ENCODE assay signal across 20 cellular contexts in the genomic region with DNA sequence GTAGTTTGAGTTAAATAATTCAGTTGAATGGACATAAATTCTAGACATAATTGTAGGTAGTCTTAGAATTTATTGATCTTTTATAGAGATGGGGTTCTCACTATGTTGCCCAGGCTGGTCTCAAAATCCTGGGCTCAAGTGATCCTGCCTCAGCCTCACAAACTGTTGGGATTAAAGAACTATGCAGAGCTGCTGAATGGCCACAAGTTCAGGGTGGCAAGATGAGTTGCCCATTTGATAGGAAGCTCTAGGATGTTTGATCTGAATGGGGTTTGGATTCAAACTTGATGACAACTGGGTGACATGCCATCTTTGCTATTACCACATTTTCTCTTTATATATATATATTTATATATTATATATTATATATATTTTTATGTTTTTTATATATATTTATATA. TPM values are rescaled to one million over a fixed set of nuclear protein-coding genes. Genes with fewer than 3 reads are reported as not detected.
DNase-seq lines count a peak whose midpoint lies in the region; ATAC-seq and TF ChIP-seq lines count a peak whose summit lies in the region.
"Had no signal": no experiment of that assay in that cellular context is flagged by ENCODE, and none has a peak within 500 bp of the region (broad histone marks: within the 10 kb centered on the region; RNA-seq: fewer than 3 reads in every experiment).

No MANE protein-coding gene starts in this region.

- no peak overlapping the region for H3K4me3 ChIP-seq in psoas muscle
- H3K4me3 ChIP-seq: esophagus muscularis mucosa, gastroesophageal sphincter, lung, ovary had no signal

- peak overlapping the region; percentile 4 for H3K4me3 Mint-ChIP-seq in natural killer cell treated with Interleukin-12 subunit alpha and Interleukin-12 subunit beta and Interleukin-15 and Interleukin-18, amount 100 ng/mL, for 72 hours
- H3K4me3 Mint-ChIP-seq in natural killer cell = no peak overlapping the region
- H3K4me3 Mint-ChIP-seq in activated naive CD8-positive, alpha-beta T cell = peak overlapping the region; percentile 95
- peak overlapping the region; percentile 42 to 94 for H3K4me3 Mint-ChIP-seq in stimulated activated naive CD8-positive, alpha-beta T cell treated with anti-CD3 and anti-CD28 coated beads, Interleukin-15, amount 100 ng/mL, for 72 hours

- TF ChIP-seq CTCF in natural killer cell (IDR thresholded peaks at IDR 0.05) (no peak), psoas muscle (IDR thresholded peaks at IDR 0.05) (no peak)

- peaks cover 6% of the 10 kb centered on the region for H3K4me1 ChIP-seq in psoas muscle

- no peak overlapping the region for H3K27ac ChIP-seq in psoas muscle
- H3K27ac ChIP-seq: esophagus muscularis mucosa, gastroesophageal sphincter, ovary had no signal

- H3K9me3 ChIP-seq in psoas muscle = no peaks in the 10 kb centered on the region
- H3K9me3 ChIP-seq: esophagus muscularis mucosa, gastroesophageal sphincter, ovary had no signal

- no peaks in the 10 kb centered on the region for H3K9me3 Mint-ChIP-seq in natural killer cell treated with Interleukin-12 subunit alpha and Interleukin-12 subunit beta and Interleukin-15 and Interleukin-18, amount 100 ng/mL, for 72 hours
- H3K9me3 Mint-ChIP-seq in natural killer cell = no peaks in the 10 kb centered on the region
- H3K9me3 Mint-ChIP-seq in activated naive CD8-positive, alpha-beta T cell (ENCODE audit: low read depth) = no peaks in the 10 kb centered on the region
- H3K9me3 Mint-ChIP-seq in stimulated activated naive CD8-positive, alpha-beta T cell treated with anti-CD3 and anti-CD28 coated beads, Interleukin-15, amount 100 ng/mL, for 72 hours = no peaks in the 10 kb centered on the region

- no peaks in the 10 kb centered on the region for H3K27me3 Mint-ChIP-seq in natural killer cell treated with Interleukin-12 subunit alpha and Interleukin-12 subunit beta and Interleukin-15 and Interleukin-18, amount 100 ng/mL, for 72 hours
- H3K27me3 Mint-ChIP-seq in natural killer cell (ENCODE audit: low read depth in 2 of 2) = no peaks in the 10 kb centered on the region
- no peaks in the 10 kb centered on the region for H3K27me3 Mint-ChIP-seq in activated naive CD8-positive, alpha-beta T cell
- no peaks in the 10 kb centered on the region for H3K27me3 Mint-ChIP-seq in stimulated activated naive CD8-positive, alpha-beta T cell treated with anti-CD3 and anti-CD28 coated beads, Interleukin-15, amount 100 ng/mL, for 72 hours

- peaks cover 0 to 60% of the 10 kb centered on the region in 2 donors for H3K36me3 ChIP-seq in psoas muscle (ENCODE audit: insufficient read depth in 1 of 2, low read depth in 1 of 2)
- H3K36me3 ChIP-seq: ovary had no signal

- peaks cover 31% of the 10 kb centered on the region for H3K36me3 Mint-ChIP-seq in natural killer cell treated with Interleukin-12 subunit alpha and Interleukin-12 subunit beta and Interleukin-15 and Interleukin-18, amount 100 ng/mL, for 72 hours
- no peaks in the 10 kb centered on the region for H3K36me3 Mint-ChIP-seq in natural killer cell
- peaks cover 23% of the 10 kb centered on the region for H3K36me3 Mint-ChIP-seq in activated naive CD8-positive, alpha-beta T cell

- intact Hi-C loops in natural killer cell (cut with micrococcal nuclease) = no loop called here
- intact Hi-C loops in psoas muscle (cut with DNase I) = no loop called here

- H3K27me3 ChIP-seq in psoas muscle (ENCODE audit: insufficient read depth in 3 of 3, low read length in 2 of 3) = peaks cover 0 to 5% (median 0%) of the 10 kb centered on the region in 3 donors
- H3K27me3 ChIP-seq: esophagus muscularis mucosa, gastroesophageal sphincter, ovary had no signal

- H3K27ac Mint-ChIP-seq in natural killer cell treated with Interleukin-12 subunit alpha and Interleukin-12 subunit beta and Interleukin-15 and Interleukin-18, amount 100 ng/mL, for 72 hours = peak overlapping the region in 1 of 2 donors; percentile 96
- peak overlapping the region in 1 of 2 donors; percentile 89 for H3K27ac Mint-ChIP-seq in natural killer cell
- H3K27ac Mint-ChIP-seq in activated naive CD8-positive, alpha-beta T cell = peak overlapping the region; percentile 99
- H3K27ac Mint-ChIP-seq in stimulated activated naive CD8-positive, alpha-beta T cell treated with anti-CD3 and anti-CD28 coated beads, Interleukin-15, amount 100 ng/mL, for 72 hours = no peak overlapping the region

- H3K4me1 Mint-ChIP-seq in natural killer cell treated with Interleukin-12 subunit alpha and Interleukin-12 subunit beta and Interleukin-15 and Interleukin-18, amount 100 ng/mL, for 72 hours (ENCODE audit: low read depth in 2 of 2) = peaks cover 22 to 26% of the 10 kb centered on the region in 2 donors
- H3K4me1 Mint-ChIP-seq in natural killer cell = peaks cover 8 to 14% of the 10 kb centered on the region in 2 donors
- H3K4me1 Mint-ChIP-seq in activated naive CD8-positive, alpha-beta T cell (ENCODE audit: low read depth) = peaks cover 16% of the 10 kb centered on the region
- peaks cover 13% of the 10 kb centered on the region for H3K4me1 Mint-ChIP-seq in stimulated activated naive CD8-positive, alpha-beta T cell treated with anti-CD3 and anti-CD28 coated beads, Interleukin-15, amount 100 ng/mL, for 72 hours

- DNase-seq in DMS 273 (lab: John Stamatoyannopoulos, UW; ENCODE audit: unreplicated experiment) = peak; percentile 28
- DNase-seq in DMS 273 treated with DMSO at 0.1 percent for 48 hours (lab: John Stamatoyannopoulos, UW) = no peak
- DNase-seq in natural killer cell treated with Interleukin-12 subunit alpha and Interleukin-12 subunit beta and Interleukin-15 and Interleukin-18, amount 100 ng/mL, for 72 hours (ENCODE audit: low spot score) = no peak
- no peak for DNase-seq in natural killer cell
- DNase-seq in stimulated activated naive CD8-positive, alpha-beta T cell treated with anti-CD3 and anti-CD28 coated beads, Interleukin-15, amount 100 ng/mL, for 72 hours = no peak
- DNase-seq in NCI-H2227 (lab: John Stamatoyannopoulos, UW; ENCODE audit: unreplicated experiment) = no peak
- no peak for DNase-seq in psoas muscle
- DNase-seq: activated effector memory CD4-positive, alpha-beta T cell treated with anti-CD3 and anti-CD28 coated beads, Interleukin-2, amount 50 U/mL, for 16 hours; effector CD4-positive, alpha-beta T cell; kidney; NCI-H1694; ovary; Right ventricle myocardium superior; stimulated activated CD4-positive, alpha-beta T cell treated with anti-CD3 and anti-CD28 coated beads, Interleukin-1b, Interleukin-23, amount 100 ng/mL, for 48 hours; T-helper 1 cell had no signal

- no peak for ATAC-seq in natural killer cell treated with Interleukin-12 subunit alpha and Interleukin-12 subunit beta and Interleukin-15 and Interleukin-18, amount 100 ng/mL, for 72 hours
- no peak for ATAC-seq in natural killer cell
- ATAC-seq in stimulated activated naive CD8-positive, alpha-beta T cell treated with anti-CD3 and anti-CD28 coated beads, Interleukin-15, amount 100 ng/mL, for 72 hours = no peak
- no peak for ATAC-seq in psoas muscle
- ATAC-seq: gastroesophageal sphincter had no signal

RNA-seq across cellular contexts. Expression of gene RPL36A, which starts 3.6 kb away (rescaled TPM):
- 100 to 1,000 TPM in 1 of 2 donors, 10 to 100 TPM in 1; 62.9 to 148 TPM for total RNA-seq in natural killer cell treated with Interleukin-12 subunit alpha and Interleukin-12 subunit beta and Interleukin-15 and Interleukin-18, amount 100 ng/mL, for 72 hours
- total RNA-seq in natural killer cell (100 to 1,000 TPM in 1 of 3 donors, 10 to 100 TPM in 2; 88.0 to 108 (median 91.5) TPM), psoas muscle (100 to 1,000 TPM; 102 to 181 (median 132) TPM)
- polyA plus RNA-seq in psoas muscle = 1,000 to 10,000 TPM in 2 of 3 donors, 100 to 1,000 TPM in 1; 848 to 1,450 (median 1,427) TPM

RNA-seq across cellular contexts. Expression of gene BTK, which starts 8.4 kb away (rescaled TPM):
- total RNA-seq in natural killer cell treated with Interleukin-12 subunit alpha and Interleukin-12 subunit beta and Interleukin-15 and Interleukin-18, amount 100 ng/mL, for 72 hours = 1 to 10 TPM in 1 of 2 donors, under 1 TPM in 1; 0.38 to 7.2 TPM
- 10 to 100 TPM in 1 of 3 donors, 1 to 10 TPM in 2; 4.4 to 48.2 (median 9.0) TPM for total RNA-seq in natural killer cell
- total RNA-seq in psoas muscle = 1 to 10 TPM in 3 of 4 donors, under 1 TPM in 1; 0.81 to 2.0 (median 1.3) TPM
- polyA plus RNA-seq in psoas muscle = under 1 TPM; 0.27 to 0.47 (median 0.37) TPM
- polyA plus RNA-seq: BJ had no signal

RNA-seq across cellular contexts. Expression of gene GLA, which starts 13.4 kb away (rescaled TPM):
- total RNA-seq in natural killer cell treated with Interleukin-12 subunit alpha and Interleukin-12 subunit beta and Interleukin-15 and Interleukin-18, amount 100 ng/mL, for 72 hours = 10 to 100 TPM; 42.1 to 58.2 TPM
- 10 to 100 TPM; 34.9 to 71.9 (median 47.9) TPM for total RNA-seq in natural killer cell
- total RNA-seq in psoas muscle = 10 to 100 TPM in 3 of 4 donors, 1 to 10 TPM in 1; 5.4 to 15.7 (median 11.3) TPM
- polyA plus RNA-seq in psoas muscle = 10 to 100 TPM; 14.4 to 48.5 (median 24.7) TPM

RNA-seq across cellular contexts. Expression of gene HNRNPH2, which starts 13.7 kb away (rescaled TPM):
- total RNA-seq in natural killer cell treated with Interleukin-12 subunit alpha and Interleukin-12 subunit beta and Interleukin-15 and Interleukin-18, amount 100 ng/mL, for 72 hours = 10 to 100 TPM; 34.0 to 43.8 TPM
- total RNA-seq in natural killer cell (10 to 100 TPM; 47.3 to 56.1 (median 52.9) TPM), psoas muscle (100 to 1,000 TPM in 1 of 4 donors, 10 to 100 TPM in 3; 43.7 to 101 (median 67.4) TPM)
- 10 to 100 TPM; 49.1 to 83.3 (median 52.1) TPM for polyA plus RNA-seq in psoas muscle

RNA-seq across cellular contexts. Expression of gene TIMM8A, which starts 45.8 kb away (rescaled TPM):
- 10 to 100 TPM; 18.6 to 31.9 TPM for total RNA-seq in natural killer cell treated with Interleukin-12 subunit alpha and Interleukin-12 subunit beta and Interleukin-15 and Interleukin-18, amount 100 ng/mL, for 72 hours
- total RNA-seq in natural killer cell (1 to 10 TPM; 6.0 to 7.4 (median 7.0) TPM), psoas muscle (10 to 100 TPM; 11.7 to 23.2 (median 13.5) TPM)
- polyA plus RNA-seq in psoas muscle = 10 to 100 TPM; 11.0 to 35.3 (median 13.8) TPM
